ENCODE assay signal across 8 cellular contexts in genomic region chr12:108856428-108857157, GRCh38. TPM values are rescaled to one million over a fixed set of nuclear protein-coding genes. Genes with fewer than 3 reads are reported as not detected.
A peak's percentile ranks its signal among the peaks of the same experiment; 100 is the strongest.
DNase-seq lines count a peak whose midpoint lies in the region; ATAC-seq and TF ChIP-seq lines count a peak whose summit lies in the region.

No MANE protein-coding gene starts in this region.

- intact Hi-C loops in heart right ventricle (cut with DNase I): loop anchor here in 8 of 10 donors (2.0 to 10.0 kb wide), 6 partner anchors 30 to 294 kb away; partner anchors contain the start of genes ISCU (in 4 of the 8), SART3 (in 4 of the 8) and CORO1C (in 2 of the 8)

- peak overlapping the region; percentile 51 to 92 (median 83) for H3K4me3 ChIP-seq in heart right ventricle

- peaks cover 38 to 81% (median 66%) of the 10 kb centered on the region in 9 donors for H3K4me1 ChIP-seq in heart right ventricle

- peak; percentile 26 for ATAC-seq in HG02981 (IDR thresholded peaks at IDR 0.05; ENCODE audit: unreplicated experiment)
- peak; percentile 46 to 75 for ATAC-seq in activated naive CD4-positive, alpha-beta T cell treated with anti-CD3 and anti-CD28 coated beads, Interleukin-2, amount 50 U/mL, for 72 hours
- ATAC-seq in heart right ventricle: peak; percentile 8 to 70 (median 52)

- TF ChIP-seq CTCF in heart right ventricle (IDR thresholded peaks at IDR 0.05): no peak

- H3K9me3 Mint-ChIP-seq in activated naive CD4-positive, alpha-beta T cell treated with anti-CD3 and anti-CD28 coated beads, Interleukin-2, amount 50 U/mL, for 72 hours: no peaks in the 10 kb centered on the region

- H3K36me3 Mint-ChIP-seq in activated naive CD4-positive, alpha-beta T cell treated with anti-CD3 and anti-CD28 coated beads, Interleukin-2, amount 50 U/mL, for 72 hours: peaks cover 13 to 27% of the 10 kb centered on the region in 2 donors

- H3K36me3 ChIP-seq in heart right ventricle: peaks cover 0 to 12% (median 0%) of the 10 kb centered on the region in 9 donors

- WGBS in heart right ventricle, 2 donors: 1% methylated on average over 24 of the region's 24 CpGs

- DNase-seq in DMS79 treated with DMSO at 0.1 percent for 48 hours (lab: John Stamatoyannopoulos, UW) (peak; percentile 53), DMS79 (lab: John Stamatoyannopoulos, UW) (no peak), SK-N-DZ (ENCODE audit: low spot score) (peak; percentile 29), heart right ventricle (peak; percentile 79 to 84), renal cortical epithelial cell (ENCODE audit: low read depth) (peak; percentile 62), MV-4-11 (lab: John Stamatoyannopoulos, UW) (no peak)
- peak; percentile 44 to 86 for DNase-seq in activated naive CD4-positive, alpha-beta T cell treated with anti-CD3 and anti-CD28 coated beads, Interleukin-2, amount 50 U/mL, for 72 hours (ENCODE audit: low spot score in 2 of 2)

- H3K27me3 ChIP-seq in heart right ventricle: no peaks in the 10 kb centered on the region

- H3K27ac ChIP-seq in heart right ventricle: peak overlapping the region; percentile 76 to 98 (median 97)

- H3K9me3 ChIP-seq in heart right ventricle: peaks cover 0 to 5% (median 0%) of the 10 kb centered on the region in 11 donors

- H3K27ac Mint-ChIP-seq in activated naive CD4-positive, alpha-beta T cell treated with anti-CD3 and anti-CD28 coated beads, Interleukin-2, amount 50 U/mL, for 72 hours: peak overlapping the region; percentile 95 to 96

RNA-seq across cellular contexts. Expression of gene SSH1, which starts 0.8 kb away (rescaled TPM):
- polyA plus RNA-seq in SK-N-DZ (2014; cell fraction: cytosol; rRNA removed): 3.6 and 3.7 TPM in 2 replicates
- 2.5 and 4.4 TPM in 2 replicates for polyA plus RNA-seq in SK-N-DZ (2014; cell fraction: nucleus; rRNA removed)
- 10 to 100 TPM; 25.3 to 36.0 TPM for total RNA-seq in activated naive CD4-positive, alpha-beta T cell treated with anti-CD3 and anti-CD28 coated beads, Interleukin-2, amount 50 U/mL, for 72 hours
- total RNA-seq in heart right ventricle (10 to 100 TPM; 28.4 to 48.7 (median 35.1) TPM), renal cortical epithelial cell (7.8 and 17.0 TPM in 2 replicates)
- 1 to 10 TPM; 4.2 to 7.5 TPM for polyA plus RNA-seq in heart right ventricle

RNA-seq across cellular contexts. Expression of gene DAO, which starts 23.3 kb away (rescaled TPM):
- polyA plus RNA-seq in SK-N-DZ (2014; cell fraction: cytosol; rRNA removed): not detected in 2 replicates
- polyA plus RNA-seq in SK-N-DZ (2014; cell fraction: nucleus; rRNA removed): not detected in 2 replicates
- not detected for total RNA-seq in activated naive CD4-positive, alpha-beta T cell treated with anti-CD3 and anti-CD28 coated beads, Interleukin-2, amount 50 U/mL, for 72 hours
- total RNA-seq in heart right ventricle: not detected
- polyA plus RNA-seq in heart right ventricle: not detected
- total RNA-seq in renal cortical epithelial cell: not detected in 2 replicates

Comparison
In these comparisons a context has a peak if more than half of its experiments do, and no peak if none do; other contexts are left out.
1. DNase-seq: peak in DMS79 treated with DMSO at 0.1 percent for 48 hours (single experiment), SK-N-DZ (single experiment), activated naive CD4-positive, alpha-beta T cell treated with anti-CD3 and anti-CD28 coated beads, Interleukin-2, amount 50 U/mL, for 72 hours (2 of 2), heart right ventricle (2 of 2) and renal cortical epithelial cell (single experiment); none in DMS79 (single experiment) and MV-4-11 (single experiment).
2. Peak in every context shown above with its lines, with median percentiles within 50 percentile points of each other: ATAC-seq.